In genomic region chr17:3976675-3977171, GRCh38 we compare ENCODE assay signal across 1 cellular context.
TF ChIP-seq lines count a peak whose summit lies in the region.

No MANE protein-coding gene starts in this region.

TF ChIP-seq in H1, 55 proteins besides CTCF, POLR2A, EP300 and RAD21 (continued from another document):
- no peak for TF ChIP-seq MAX (IDR thresholded peaks at IDR 0.05)
- TF ChIP-seq SRF (IDR thresholded peaks at IDR 0.05; ENCODE audit: low read depth, low read length): no peak
TF ChIP-seq in H1: peak in this region for 0.
